Comparison of ENCODE assay signal across 18 cellular contexts in genomic region chr7:116571037-116571436, GRCh38. TPM values are rescaled to one million over a fixed set of nuclear protein-coding genes. Genes with fewer than 3 reads are reported as not detected.
DNase-seq lines count a peak whose midpoint lies in the region; ATAC-seq and TF ChIP-seq lines count a peak whose summit lies in the region.
"Had no signal": no experiment of that assay in that cellular context is flagged by ENCODE, and none has a peak within 500 bp of the region (broad histone marks: within the 10 kb centered on the region; RNA-seq: fewer than 3 reads in every experiment).

No MANE protein-coding gene starts in this region.

- POLR2A ChIA-PET in PC-3 (lab: Charles Lee; ENCODE audit: unreplicated experiment), result interaction anchor here (0.6 kb wide), 2 partner anchors 46 to 1554 kb away, joined by 4 to 8 read pairs; no protein-coding TSS in a partner anchor

- H3K27ac ChIP-seq in PC-3 (ENCODE audit: low read length), result peak overlapping the region; percentile 71
- H3K27ac ChIP-seq: body of pancreas, neural progenitor cell had no signal

- peak overlapping the region; percentile 23 for H3K9ac ChIP-seq in PC-3 (ENCODE audit: low read length)
- H3K9ac ChIP-seq: neural progenitor cell had no signal

- no peak overlapping the region for H3K4me3 ChIP-seq in PC-3 (ENCODE audit: low read length)
- H3K4me3 ChIP-seq: body of pancreas, esophagus squamous epithelium, neural progenitor cell had no signal

- no TSS peak for BruUV-seq in PC-3 (replicated peaks; lab: Mats Ljungman, UMichigan)

- peak; percentile 43 for DNase-seq in AG20443 (ENCODE audit: low spot score)
- DNase-seq in PC-3, result peak; percentile 75
- DNase-seq in dedifferentiated amniotic fluid mesenchymal stem cell (ENCODE audit: extremely low spot score), result peak; percentile 85
- DNase-seq in osteocyte (ENCODE audit: extremely low spot score, unreplicated experiment), result no peak
- DNase-seq in head of caudate nucleus, result no peak
- DNase-seq in GOT3 (lab: John Stamatoyannopoulos, UW), result no peak
- no peak for DNase-seq in cerebellum (ENCODE audit: low spot score)
- DNase-seq: activated CD4-positive, CD25-positive, alpha-beta regulatory T cell treated with anti-CD3 and anti-CD28 coated beads, Interleukin-2, amount 50 U/mL, for 72 hours; activated T-cell treated with anti-CD3 and anti-CD28 coated beads, Interleukin-2, amount 50 U/mL, for 4 hours; body of pancreas; CD8-positive, alpha-beta T cell; esophagus squamous epithelium; left colon; NCI-H146; NCI-H82; stimulated activated CD4-positive, alpha-beta T cell treated with anti-CD3 and anti-CD28 coated beads, Interleukin-12 subunit alpha, Interleukin-12 subunit beta, amount 100 ng/mL, for 4 hours had no signal

- no peaks in the 10 kb centered on the region for H4K20me1 ChIP-seq in PC-3 (ENCODE audit: low read length)

- peaks cover 62% of the 10 kb centered on the region for H3K4me1 ChIP-seq in PC-3 (ENCODE audit: insufficient read depth, low read length)
- H3K4me1 ChIP-seq: body of pancreas, neural progenitor cell had no signal

- H3K79me2 ChIP-seq in PC-3 (ENCODE audit: low read length), result no peaks in the 10 kb centered on the region

- TF ChIP-seq CTCF in PC-3 (conservative IDR thresholded peaks at IDR 0.05; ENCODE audit: low read depth, low read length) (no peak), osteocyte (IDR thresholded peaks at IDR 0.05) (no peak)

- no peaks in the 10 kb centered on the region for H3K9me3 ChIP-seq in PC-3 (ENCODE audit: low read length)
- H3K9me3 ChIP-seq: body of pancreas, esophagus squamous epithelium had no signal

- H3K27me3 Mint-ChIP-seq in osteocyte (ENCODE audit: unreplicated experiment), result no peaks in the 10 kb centered on the region

- H3K36me3 ChIP-seq in PC-3 (ENCODE audit: low read depth, low read length), result no peaks in the 10 kb centered on the region
- H3K36me3 ChIP-seq: esophagus squamous epithelium, neural progenitor cell had no signal

- no peaks in the 10 kb centered on the region for H3K36me3 Mint-ChIP-seq in osteocyte (ENCODE audit: unreplicated experiment)
- H3K36me3 Mint-ChIP-seq: CD8-positive, alpha-beta T cell; neural progenitor cell had no signal

- peak overlapping the region; percentile 68 for H3K4me2 ChIP-seq in PC-3 (ENCODE audit: low read length)
- H3K4me2 ChIP-seq: neural progenitor cell had no signal

- peak overlapping the region; percentile 85 for H3K27ac Mint-ChIP-seq in osteocyte (ENCODE audit: unreplicated experiment)
- H3K27ac Mint-ChIP-seq: CD8-positive, alpha-beta T cell; neural progenitor cell had no signal

- CTCF ChIA-PET in PC-3 (lab: Charles Lee), result interaction anchor here (0.6 to 1.0 kb wide), 3 partner anchors 45 to 397 kb away, joined by 3 to 6 read pairs (median 6); no protein-coding TSS in a partner anchor

- H3K9me2 ChIP-seq in PC-3 (replicated peaks; ENCODE audit: low read length), result no peaks in the 10 kb centered on the region

- H3K9me3 Mint-ChIP-seq in osteocyte (ENCODE audit: unreplicated experiment), result no peaks in the 10 kb centered on the region
- H3K9me3 Mint-ChIP-seq: activated T-cell treated with anti-CD3 and anti-CD28 coated beads, Interleukin-2, amount 50 U/mL, for 4 hours; CD8-positive, alpha-beta T cell; neural progenitor cell had no signal

- H2AFZ ChIP-seq in PC-3 (ENCODE audit: low read length), result peak overlapping the region; percentile 16; the same call in 1 of the 2 replicates
- H2AFZ ChIP-seq: neural progenitor cell had no signal

- peak overlapping the region; percentile 38 for H3K4me3 Mint-ChIP-seq in osteocyte (ENCODE audit: unreplicated experiment)
- H3K4me3 Mint-ChIP-seq: activated T-cell treated with anti-CD3 and anti-CD28 coated beads, Interleukin-2, amount 50 U/mL, for 4 hours; CD8-positive, alpha-beta T cell; neural progenitor cell had no signal

- intact Hi-C loops in PC-3 (cut with micrococcal nuclease) (loop anchor here (5.0 kb wide), 1 partner anchor 299 kb away; no protein-coding TSS in a partner anchor), head of caudate nucleus (cut with DNase I) (no loop called here)

- ATAC-seq in PC-3 (peak; percentile 35), GM21825 (IDR thresholded peaks at IDR 0.05; ENCODE audit: unreplicated experiment) (no peak)
- ATAC-seq: activated T-cell treated with anti-CD3 and anti-CD28 coated beads, Interleukin-2, amount 50 U/mL, for 4 hours; body of pancreas; CD8-positive, alpha-beta T cell; left colon had no signal

- no peaks in the 10 kb centered on the region for H3K27me3 ChIP-seq in PC-3 (ENCODE audit: low read length)
- H3K27me3 ChIP-seq: body of pancreas, esophagus squamous epithelium, neural progenitor cell had no signal

- peaks cover 71% of the 10 kb centered on the region for H3K4me1 Mint-ChIP-seq in osteocyte (ENCODE audit: unreplicated experiment)

- H3F3A ChIP-seq in PC-3 (ENCODE audit: low read length, unreplicated experiment), result peaks cover 6% of the 10 kb centered on the region

RNA-seq across cellular contexts. Expression of gene CAV1, which starts 46.2 kb away (rescaled TPM):
- total RNA-seq in PC-3 (2014; rRNA removed) (284 and 296 TPM in 2 replicates), osteocyte (492 and 502 TPM in 2 replicates), cerebellum (13.8 TPM)
- total RNA-seq: CD8-positive, alpha-beta T cell had no signal

Comparison
In these comparisons a context has a peak if more than half of its experiments do, and no peak if none do; other contexts are left out.
1. DNase-seq: peak in AG20443 (single experiment), PC-3 (single experiment) and dedifferentiated amniotic fluid mesenchymal stem cell (single experiment); none in osteocyte (single experiment), head of caudate nucleus (0 of 42), GOT3 (single experiment) and cerebellum (single experiment).
2. RNA of gene CAV1, which starts 46.2 kb away (total RNA-seq): 492 to 502 TPM in osteocyte and 284 to 296 TPM in PC-3; 13.8 TPM in cerebellum (single experiment); every median in the first group is over 10 times any median in the second.